Comparison of ENCODE assay signal across 26 cellular contexts in genomic region chr12:116739381-116739887, GRCh38. TPM values are rescaled to one million over a fixed set of nuclear protein-coding genes. Genes with fewer than 3 reads are reported as not detected.
DNase-seq lines count a peak whose midpoint lies in the region; ATAC-seq, FAIRE-seq and TF ChIP-seq lines count a peak whose summit lies in the region.
"Had no signal": no experiment of that assay in that cellular context is flagged by ENCODE, and none has a peak within 500 bp of the region (broad histone marks: within the 10 kb centered on the region; RNA-seq: fewer than 3 reads in every experiment).

No MANE protein-coding gene starts in this region.

- H3K9me3 ChIP-seq in SK-N-SH (no peaks in the 10 kb centered on the region), K562 (replicated peaks; ENCODE audit: control insufficient read depth, insufficient read depth, low read depth, low read length) (no peaks in the 10 kb centered on the region)
- H3K9me3 ChIP-seq: esophagus muscularis mucosa, thoracic aorta had no signal

- no peak overlapping the region for H3K27ac ChIP-seq in SK-N-SH (ENCODE audit: low read depth in 2 of 2, low read length in 1 of 2)
- no peak overlapping the region for H3K27ac ChIP-seq in KMS-11
- no peak overlapping the region for H3K27ac ChIP-seq in K562 (ENCODE audit: extremely low read depth, low read depth, low read length)
- H3K27ac ChIP-seq: HL-60, thoracic aorta had no signal

- H3K79me2 ChIP-seq in SK-N-SH (ENCODE audit: insufficient read depth) = peaks cover 30% of the 10 kb centered on the region
- no peaks in the 10 kb centered on the region for H3K79me2 ChIP-seq in KMS-11 (ENCODE audit: insufficient read depth, low read depth)
- H3K79me2 ChIP-seq in K562 (ENCODE audit: control insufficient read depth, insufficient read depth, low read length) = peaks cover 16% of the 10 kb centered on the region; the same call in 2 of the 3 replicates

- H3K9me1 ChIP-seq in K562 (ENCODE audit: control insufficient read depth, insufficient read depth, low read length) = peaks cover 3% of the 10 kb centered on the region

- H3K9me2 ChIP-seq in SK-N-SH = no peaks in the 10 kb centered on the region

- H3K27ac Mint-ChIP-seq in neural crest cell (ENCODE audit: unreplicated experiment) = peak overlapping the region; percentile 50
- H3K27ac Mint-ChIP-seq: stimulated activated naive B cell treated with anti-CD40 and anti-IgM and Interleukin-4, amounts not matched to agents 10 μg/mL and 1 μg/mL and 100 μg/mL, for 72 hours had no signal

- H3K27me3 Mint-ChIP-seq in neural crest cell (ENCODE audit: low read depth) = no peaks in the 10 kb centered on the region
- H3K27me3 Mint-ChIP-seq: stimulated activated naive B cell treated with anti-CD40 and anti-IgM and Interleukin-4, amounts not matched to agents 10 μg/mL and 1 μg/mL and 100 μg/mL, for 72 hours; T-cell had no signal

- CTCF ChIA-PET in SK-N-SH (lab: Yijun Ruan, JAX) (no interaction called here), K562 (lab: Yijun Ruan, JAX; ENCODE audit: low intra/inter-chr PET ratio) (no interaction called here)

- H3K4me3 ChIP-seq in SK-N-SH (ENCODE audit: low read depth in 2 of 2, low read length in 1 of 2) = no peak overlapping the region
- H3K4me3 ChIP-seq in KMS-11 (IDR thresholded peaks at IDR 0.05; ENCODE audit: insufficient read depth, low read depth, low read length) = no peak overlapping the region
- no peak overlapping the region for H3K4me3 ChIP-seq in K562

- H2AFZ ChIP-seq in SK-N-SH (ENCODE audit: low read depth) (0 out of 2 replicates have a peak overlapping the region, but pooled peaks have one; percentile 82), KMS-11 (ENCODE audit: low read depth) (no peak overlapping the region), K562 (ENCODE audit: low read depth, low read length) (no peak overlapping the region)

- H3K9me3 Mint-ChIP-seq in neural crest cell = no peaks in the 10 kb centered on the region
- H3K9me3 Mint-ChIP-seq: stimulated activated naive B cell treated with anti-CD40 and anti-IgM and Interleukin-4, amounts not matched to agents 10 μg/mL and 1 μg/mL and 100 μg/mL, for 72 hours; T-cell had no signal

- peaks cover 0 to 17% of the 10 kb centered on the region in 2 experiments; a peak in 2 of 4 replicates for H3K4me1 ChIP-seq in SK-N-SH (ENCODE audit: control insufficient read depth in 1 of 2, insufficient read depth in 2 of 2, low read depth in 1 of 2, low read length in 1 of 2)
- peaks cover 14% of the 10 kb centered on the region for H3K4me1 ChIP-seq in KMS-11 (ENCODE audit: low read depth, poor library complexity, severe bottlenecking)
- H3K4me1 ChIP-seq in K562 (replicated peaks in 1 of 2; ENCODE audit: control insufficient read depth in 2 of 2, insufficient read depth in 2 of 2, low read length in 2 of 2) = peaks cover 8 to 13% of the 10 kb centered on the region in 2 experiments; a peak in 4 of 5 replicates

- in situ Hi-C loops in K562 (cut with MboI) = no loop called here

- H4K20me1 ChIP-seq in SK-N-SH (ENCODE audit: insufficient read depth) (no peaks in the 10 kb centered on the region), KMS-11 (ENCODE audit: insufficient read depth) (no peaks in the 10 kb centered on the region), K562 (replicated peaks; ENCODE audit: control insufficient read depth, insufficient read depth, low read length) (no peaks in the 10 kb centered on the region; the same call in 1 of the 2 replicates)

- H3K9ac ChIP-seq in SK-N-SH = no peak overlapping the region
- H3K9ac ChIP-seq in KMS-11 = no peak overlapping the region
- H3K9ac ChIP-seq in K562 (ENCODE audit: insufficient read depth in 1 of 2, low read depth in 2 of 2, low read length in 2 of 2) = no peak overlapping the region

- TF ChIP-seq CTCF in SK-N-SH (IDR thresholded peaks at IDR 0.05) (no peak), KMS-11 (conservative IDR thresholded peaks at IDR 0.05; ENCODE audit: low read depth, low read length) (no peak), K562 (IDR thresholded peaks at IDR 0.05 in 2 of 3, conservative IDR thresholded peaks at IDR 0.05 in 1 of 3; ENCODE audit: insufficient read depth in 2 of 3, low read depth in 1 of 3, low read length in 3 of 3) (no peak), neural crest cell (conservative IDR thresholded peaks at IDR 0.05) (no peak)

- WGBS in SK-N-SH (ENCODE audit: low lambda C conversion rate) = 80% methylated on average over 7 of the region's 7 CpGs
- WGBS in K562 (ENCODE audit: insufficient coverage, low coverage, missing lambda C conversion rate) = 10% methylated on average over 7 of the region's 7 CpGs

- POLR2A ChIA-PET in SK-N-SH (lab: Yijun Ruan, JAX) = no interaction called here
- POLR2A ChIA-PET in K562 (lab: Yijun Ruan, JAX) = no interaction called here

- FAIRE-seq in K562 (lab: Jason Lieb, UNC) = no peak
- FAIRE-seq: frontal cortex, GM19239, keratinocyte, small intestine had no signal

- H3F3A ChIP-seq in SK-N-SH (replicated peaks; ENCODE audit: insufficient read depth) = no peaks in the 10 kb centered on the region

- no TSS peak for BruUV-seq in K562 (replicated peaks; lab: Mats Ljungman, UMichigan)

- intact Hi-C loops in K562 (cut with micrococcal nuclease) = no loop called here

- DNase-seq in SK-N-SH (no peak), K562 (ENCODE audit: extremely low read depth in 1 of 4, low spot score in 3 of 4) (no peak), neural crest cell (ENCODE audit: low read depth, low spot score) (no peak), NCI-H748 (lab: John Stamatoyannopoulos, UW; ENCODE audit: unreplicated experiment) (no peak), GM19240 (ENCODE audit: insufficient read length, low spot score) (no peak), NCI-H446 treated with DMSO at 0.1 percent for 48 hours (lab: John Stamatoyannopoulos, UW) (no peak)
- DNase-seq: 8988T; COR-L47; effector memory CD4-positive, alpha-beta T cell; hypothalamus; NCI-H1436; NCI-H526; occipital lobe; SHP77; small intestine; stimulated activated CD4-positive, alpha-beta T cell treated with anti-CD3 and anti-CD28 coated beads, Interleukin-2, amount 100 ng/mL, for 48 hours; stimulated activated naive B cell treated with anti-CD40 and anti-IgM and Interleukin-4, amounts not matched to agents 10 μg/mL and 1 μg/mL and 100 μg/mL, for 72 hours; T-cell had no signal

- H3K36me3 ChIP-seq in SK-N-SH (replicated peaks in 1 of 2; ENCODE audit: control insufficient read depth in 1 of 2, insufficient read depth in 2 of 2, low read length in 1 of 2) (peaks cover 0 to 9% of the 10 kb centered on the region in 2 experiments), KMS-11 (ENCODE audit: insufficient read depth) (no peaks in the 10 kb centered on the region), K562 (ENCODE audit: control insufficient read depth, insufficient read depth, low read length) (peaks cover 7% of the 10 kb centered on the region; the same call in 2 of the 3 replicates)
- H3K36me3 ChIP-seq: thoracic aorta had no signal

- H3K4me2 ChIP-seq in SK-N-SH (peak overlapping the region; percentile 72), KMS-11 (peak overlapping the region; percentile 80; the same call in 1 of the 2 replicates), K562 (ENCODE audit: insufficient read depth, low read length) (no peak overlapping the region)

- H3K4me3 Mint-ChIP-seq in neural crest cell = peak overlapping the region; percentile 99

- TF ChIP-seq RAD21 in SK-N-SH (IDR thresholded peaks at IDR 0.05; ENCODE audit: low read length) = no peak
- no peak for TF ChIP-seq RAD21 in K562 (CRISPR knock-in tag; conservative IDR thresholded peaks at IDR 0.05 in 1 of 2, IDR thresholded peaks at IDR 0.05 in 1 of 2)

- H3K36me3 Mint-ChIP-seq in neural crest cell (ENCODE audit: low read depth) = peaks cover 2% of the 10 kb centered on the region

- peaks cover 35% of the 10 kb centered on the region for H3K4me1 Mint-ChIP-seq in neural crest cell

- no peak for TF ChIP-seq POLR2A in K562 (conservative IDR thresholded peaks at IDR 0.05)

- no peak for TF ChIP-seq EP300 in SK-N-SH (IDR thresholded peaks at IDR 0.05; ENCODE audit: borderline replicate concordance in 1 of 2, low read depth in 1 of 2, low read length in 1 of 2)
- TF ChIP-seq EP300 in K562 (IDR thresholded peaks at IDR 0.05; ENCODE audit: low read length) = no peak

- no peaks in the 10 kb centered on the region for H3K27me3 ChIP-seq in SK-N-SH (ENCODE audit: insufficient read depth)
- no peaks in the 10 kb centered on the region for H3K27me3 ChIP-seq in KMS-11 (ENCODE audit: insufficient read depth, low read depth)
- H3K27me3 ChIP-seq in K562 (ENCODE audit: control insufficient read depth in 2 of 2, insufficient read depth in 2 of 2, low read length in 2 of 2) = peaks cover 29 to 49% of the 10 kb centered on the region in 2 experiments
- H3K27me3 ChIP-seq: esophagus muscularis mucosa had no signal

- no peak for ATAC-seq in SK-N-SH treated with all-trans-retinoic acid at 6 μM for 48 hours
- ATAC-seq in K562 = no peak
- ATAC-seq: stimulated activated naive B cell treated with anti-CD40 and anti-IgM and Interleukin-4, amounts not matched to agents 10 μg/mL and 1 μg/mL and 100 μg/mL, for 72 hours; T-cell had no signal

RNA-seq across cellular contexts. Expression of gene RNFT2, which starts 1.3 kb away (rescaled TPM):
- polyA plus RNA-seq in SK-N-SH (2012; rRNA removed) = 3.8 and 4.4 TPM in 2 replicates
- polyA plus RNA-seq in SK-N-SH (2012; cell fraction: cytosol; rRNA removed) = 3.1 and 3.4 TPM in 2 replicates
- 6.6 and 9.1 TPM in 2 replicates for polyA plus RNA-seq in SK-N-SH (2012; cell fraction: nucleus; rRNA removed)
- total RNA-seq in K562 (2011; cell fraction: chromatin; rRNA removed; ENCODE audit: low replicate concordance) = 16.0 and 21.8 TPM in 2 replicates
- total RNA-seq in K562 (2011; cell fraction: nucleolus; rRNA removed) = 12.7 and 13.2 TPM in 2 replicates
- 18.5 and 28.9 TPM in 2 replicates for total RNA-seq in K562 (2011; cell fraction: nucleoplasm; rRNA removed)
- 7.9 and 9.8 TPM in 2 replicates for total RNA-seq in K562 (2014; rRNA removed)
- total RNA-seq in K562 (2014; rRNA removed; fragmentation: Illumina TruSeq; extraction: Trizol) = 9.5 and 10.5 TPM in 2 replicates
- total RNA-seq in K562 (2015; rRNA removed; fragmentation: Illumina TruSeq; extraction: Trizol) = 11.3 and 12.0 TPM in 2 replicates
- total RNA-seq in K562 (2021) = 23.5 and 26.3 TPM in 2 replicates
- polyA plus RNA-seq in K562 (2011; rRNA removed) = 8.5 and 14.1 TPM in 2 replicates
- polyA plus RNA-seq in K562 (2011; cell fraction: cytosol; rRNA removed) = 10.0 and 12.1 TPM in 2 replicates
- 7.1 and 7.3 TPM in 2 replicates for polyA plus RNA-seq in K562 (2011; cell fraction: nucleus; rRNA removed)
- polyA plus RNA-seq in K562 (2012) = 8.7 and 9.8 TPM in 2 replicates
- 3.5 and 3.6 TPM in 2 replicates for polyA plus RNA-seq in K562 (2014; fragmentation: Illumina TruSeq; extraction: Trizol)
- 10 to 100 TPM in 1 of 2 experiments, 1 to 10 TPM in 1; 7.1 to 17.3 TPM for polyA plus RNA-seq in K562 (2014; fragmentation: Nextera tagmentation; extraction: Ambion mirVana)
- 10.0 and 11.9 TPM in 2 replicates for polyA plus RNA-seq in K562 (2014; rRNA removed)
- 21.2 TPM in 2 replicates for polyA minus RNA-seq in K562 (2011; rRNA and poly(A)+ RNA removed)
- 14.4 and 15.7 TPM in 2 replicates for polyA minus RNA-seq in K562 (2011; cell fraction: cytosol; rRNA and poly(A)+ RNA removed)
- polyA minus RNA-seq in K562 (2011; cell fraction: nucleus; rRNA and poly(A)+ RNA removed) = 1.8 and 3.7 TPM in 2 replicates
- total RNA-seq in neural crest cell = 79.9 and 82.1 TPM in 2 replicates

RNA-seq across cellular contexts. Expression of gene SPRING1, which starts 1.6 kb away (rescaled TPM):
- polyA plus RNA-seq in SK-N-SH (2012; rRNA removed) = 10.9 and 12.2 TPM in 2 replicates
- polyA plus RNA-seq in SK-N-SH (2012; cell fraction: cytosol; rRNA removed) = 9.4 and 10.3 TPM in 2 replicates
- 5.4 and 5.8 TPM in 2 replicates for polyA plus RNA-seq in SK-N-SH (2012; cell fraction: nucleus; rRNA removed)
- 6.1 and 6.6 TPM in 2 replicates for total RNA-seq in K562 (2011; cell fraction: chromatin; rRNA removed; ENCODE audit: low replicate concordance)
- total RNA-seq in K562 (2011; cell fraction: nucleolus; rRNA removed) = 5.5 and 5.7 TPM in 2 replicates
- total RNA-seq in K562 (2011; cell fraction: nucleoplasm; rRNA removed) = 6.2 and 9.8 TPM in 2 replicates
- total RNA-seq in K562 (2014; rRNA removed) = 11.9 and 15.2 TPM in 2 replicates
- 7.0 and 7.9 TPM in 2 replicates for total RNA-seq in K562 (2014; rRNA removed; fragmentation: Illumina TruSeq; extraction: Trizol)
- 8.8 and 8.9 TPM in 2 replicates for total RNA-seq in K562 (2015; rRNA removed; fragmentation: Illumina TruSeq; extraction: Trizol)
- total RNA-seq in K562 (2021) = 19.1 and 20.0 TPM in 2 replicates
- 8.0 TPM in 2 replicates for polyA plus RNA-seq in K562 (2011; rRNA removed)
- polyA plus RNA-seq in K562 (2011; cell fraction: cytosol; rRNA removed) = 8.2 and 11.5 TPM in 2 replicates
- 4.8 and 6.7 TPM in 2 replicates for polyA plus RNA-seq in K562 (2011; cell fraction: nucleus; rRNA removed)
- 9.2 and 17.4 TPM in 2 replicates for polyA plus RNA-seq in K562 (2012)
- polyA plus RNA-seq in K562 (2014; fragmentation: Illumina TruSeq; extraction: Trizol) = 8.0 and 11.1 TPM in 2 replicates
- 1 to 10 TPM; 1.1 to 1.9 TPM for polyA plus RNA-seq in K562 (2014; fragmentation: Nextera tagmentation; extraction: Ambion mirVana)
- 6.3 and 9.1 TPM in 2 replicates for polyA plus RNA-seq in K562 (2014; rRNA removed)
- polyA minus RNA-seq in K562 (2011; rRNA and poly(A)+ RNA removed) = 11.1 and 11.8 TPM in 2 replicates
- 6.8 and 7.4 TPM in 2 replicates for polyA minus RNA-seq in K562 (2011; cell fraction: cytosol; rRNA and poly(A)+ RNA removed)
- polyA minus RNA-seq in K562 (2011; cell fraction: nucleus; rRNA and poly(A)+ RNA removed) = 3.2 and 3.8 TPM in 2 replicates
- 47.8 and 50.8 TPM in 2 replicates for total RNA-seq in neural crest cell
